In the genomic region with DNA sequence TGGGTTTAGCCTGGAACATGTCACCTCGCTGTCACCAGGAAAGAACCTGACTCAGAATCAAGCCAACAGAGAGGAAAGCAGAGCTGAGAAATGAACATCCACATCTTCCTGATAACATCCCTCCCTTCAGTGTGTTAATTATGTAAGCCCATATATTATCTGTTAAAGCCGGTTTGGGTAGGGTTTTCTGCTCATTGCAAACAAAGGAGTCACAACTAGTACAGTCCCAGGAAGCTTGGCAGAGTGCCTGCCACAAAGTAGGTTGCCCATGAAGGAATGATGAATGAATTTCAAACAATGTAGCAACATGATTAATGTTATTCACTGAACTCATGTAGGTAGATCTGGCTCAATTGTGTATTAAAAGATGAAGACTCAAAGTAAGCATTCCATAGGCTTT, we compare ENCODE assay signal across 18 cellular contexts. TPM values are rescaled to one million over a fixed set of nuclear protein-coding genes. Genes with fewer than 3 reads are reported as not detected.
DNase-seq lines count a peak whose midpoint lies in the region; ATAC-seq and TF ChIP-seq lines count a peak whose summit lies in the region.
"Had no signal": no experiment of that assay in that cellular context is flagged by ENCODE, and none has a peak within 500 bp of the region (broad histone marks: within the 10 kb centered on the region; RNA-seq: fewer than 3 reads in every experiment).

No MANE protein-coding gene starts in this region.

- in situ Hi-C loops in G401 (cut with HindIII; ENCODE audit: low sequenced_read_pairs), result no loop called here

- DNase-seq in DMS 273 (lab: John Stamatoyannopoulos, UW; ENCODE audit: unreplicated experiment) (peak; percentile 17), DMS 273 treated with DMSO at 0.1 percent for 48 hours (lab: John Stamatoyannopoulos, UW) (no peak), LNCaP clone FGC (ENCODE audit: low read depth) (peak; percentile 87), astrocyte of the hippocampus (ENCODE audit: low read depth, low spot score) (peak; percentile 54), left colon (peak; percentile 46 to 63), NCI-H2107 treated with DMSO at 0.1 percent for 48 hours (lab: John Stamatoyannopoulos, UW; ENCODE audit: unreplicated experiment) (no peak), G401 (ENCODE audit: low spot score) (no peak)
- DNase-seq in activated CD4-positive, alpha-beta T cell treated with anti-CD3 and anti-CD28 coated beads, Interleukin-2, amount 50 U/mL, for 4 hours, result no peak
- DNase-seq: activated effector memory CD4-positive, alpha-beta T cell treated with anti-CD3 and anti-CD28 coated beads, Interleukin-2, amount 50 U/mL, for 16 hours; CD4-positive, CD25-positive, alpha-beta regulatory T cell; dorsolateral prefrontal cortex; lower lobe of right lung; MM.1S; naive thymus-derived CD8-positive, alpha-beta T cell; stimulated activated CD4-positive, alpha-beta T cell treated with anti-CD3 and anti-CD28 coated beads, Interleukin-15, amount 100 ng/mL, for 24 hours; substantia nigra had no signal

- peak; percentile 79 for ATAC-seq in left colon
- ATAC-seq: lower lobe of right lung; naive thymus-derived CD8-positive, alpha-beta T cell; WTC11 had no signal

- no peak overlapping the region for H3K4me3 ChIP-seq in LNCaP clone FGC (ENCODE audit: low read depth, low read length)
- H3K4me3 ChIP-seq: ascending aorta, dorsolateral prefrontal cortex, lower lobe of right lung had no signal

- TF ChIP-seq CTCF in LNCaP clone FGC (IDR thresholded peaks at IDR 0.05; ENCODE audit: control insufficient read depth, extremely low read depth, insufficient read depth), result no peak

- intact Hi-C loops in left colon (cut with DNase I, micrococcal nuclease), result loop anchor here in 1 of 2 donors (10.0 kb wide), 1 partner anchor 105 kb away; no protein-coding TSS in a partner anchor

RNA-seq across cellular contexts. Expression of gene PPARGC1B, which starts 10.4 kb away (rescaled TPM):
- 10 to 100 TPM; 25.7 to 60.8 TPM for total RNA-seq in left colon
- 1.2 and 2.4 TPM in 2 replicates for total RNA-seq in G401 (2014; rRNA removed; shearing (Covaris generic))

Comparison
In these comparisons a context has a peak if more than half of its experiments do, and no peak if none do; other contexts are left out.
1. DNase-seq: peak in DMS 273 (single experiment), LNCaP clone FGC (single experiment), astrocyte of the hippocampus (single experiment) and left colon (2 of 2); none in DMS 273 treated with DMSO at 0.1 percent for 48 hours (single experiment), activated CD4-positive, alpha-beta T cell treated with anti-CD3 and anti-CD28 coated beads, Interleukin-2, amount 50 U/mL, for 4 hours (0 of 2), NCI-H2107 treated with DMSO at 0.1 percent for 48 hours (single experiment) and G401 (single experiment).